Comparison of ENCODE assay signal across 1 cellular context in genomic region chr12:48890657-48891418, GRCh38.
A peak's percentile ranks its signal among the peaks of the same experiment; 100 is the strongest.
TF ChIP-seq lines count a peak whose summit lies in the region.

No MANE protein-coding gene starts in this region.

TF ChIP-seq in IMR-90, 13 proteins besides CTCF, POLR2A, EP300 and RAD21 (continued from another document):
- TF ChIP-seq USF2 (IDR thresholded peaks at IDR 0.05; ENCODE audit: low read depth, low read length) = no peak
- no peak for TF ChIP-seq ELK1 (IDR thresholded peaks at IDR 0.05; ENCODE audit: borderline replicate concordance, low read depth, low read length)
- TF ChIP-seq RCOR1 (IDR thresholded peaks at IDR 0.05; ENCODE audit: insufficient replicate concordance, low read length) = no peak
- TF ChIP-seq SMC3 (IDR thresholded peaks at IDR 0.05; ENCODE audit: low read depth, low read length) = peak; percentile 89
TF ChIP-seq in IMR-90: peak in this region for 2.
